ENCODE assay signal across 18 cellular contexts in the genomic region with DNA sequence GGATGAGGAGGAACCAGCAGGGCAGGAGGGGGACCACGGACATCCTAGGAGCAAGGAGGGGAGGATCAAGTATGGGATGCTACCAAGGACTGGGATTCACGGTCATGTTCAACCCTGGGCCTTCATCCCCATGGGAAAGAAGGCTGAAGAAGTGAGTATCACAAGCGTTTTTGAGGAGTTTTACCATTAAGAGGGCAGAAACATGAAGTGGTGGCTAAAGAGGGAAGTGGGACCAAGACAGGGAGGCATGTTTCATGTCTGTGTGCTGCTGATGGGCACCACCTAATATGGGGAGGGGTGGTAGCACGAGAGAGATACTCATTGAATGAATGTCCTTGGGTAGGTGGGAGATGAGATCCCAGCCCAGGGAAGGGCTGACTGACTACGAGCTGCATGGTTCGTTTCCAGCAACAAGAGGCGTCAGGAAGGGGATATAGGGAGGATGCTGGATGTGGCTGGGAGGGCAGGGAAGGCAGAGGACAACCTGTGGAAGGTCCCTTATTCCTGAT.
"Had no signal": no experiment of that assay in that cellular context is flagged by ENCODE, and none has a peak within 500 bp of the region (broad histone marks: within the 10 kb centered on the region; RNA-seq: fewer than 3 reads in every experiment).

No MANE protein-coding gene starts in this region.

- H3K9me3 Mint-ChIP-seq: activated T-helper 17 cell treated with anti-CD3 and anti-CD28 coated beads, Interleukin-2, amount 50 U/mL, for 72 hours; natural killer cell treated with Interleukin-12 subunit alpha and Interleukin-12 subunit beta and Interleukin-15 and Interleukin-18, amount 100 ng/mL, for 72 hours had no signal

- H3K27me3 ChIP-seq: tibial artery had no signal

- FAIRE-seq: astrocyte had no signal

- DNase-seq: activated CD4-positive, alpha-beta T cell treated with anti-CD3 and anti-CD28 coated beads, Interleukin-2, amount 50 U/mL, for 1 hour; activated CD4-positive, CD25-positive, alpha-beta regulatory T cell treated with anti-CD3 and anti-CD28 coated beads, Interleukin-2, amount 50 U/mL, for 72 hours; activated naive CD4-positive, alpha-beta T cell treated with Interleukin-2 at 50 U/mL for 16 hours; dermis blood vessel endothelial cell; effector memory CD4-positive, alpha-beta T cell; foreskin fibroblast; mesenchymal stem cell; nucleus accumbens; stimulated activated CD4-positive, alpha-beta T cell treated with anti-CD3 and anti-CD28 coated beads, Interleukin-12 subunit alpha, Interleukin-12 subunit beta, amount 100 ng/mL, for 4 hours; stimulated activated CD4-positive, alpha-beta T cell treated with anti-CD3 and anti-CD28 coated beads, Interleukin-1b, Interleukin-23, amount 100 ng/mL, for 48 hours; stimulated activated CD8-positive, alpha-beta memory T cell treated with anti-CD3 and anti-CD28 coated beads, Interleukin-4, amount 100 ng/mL, for 48 hours; stimulated activated naive CD8-positive, alpha-beta T cell treated with anti-CD3 and anti-CD28 coated beads, Interleukin-15, Interleukin-2, amounts not matched to agents 100 U/mL and 50 U/mL, for 24 hours; substantia nigra; tibial artery had no signal

- H3K4me1 Mint-ChIP-seq: activated T-helper 17 cell treated with anti-CD3 and anti-CD28 coated beads, Interleukin-2, amount 50 U/mL, for 72 hours had no signal

- H3K4me3 Mint-ChIP-seq: activated T-helper 17 cell treated with anti-CD3 and anti-CD28 coated beads, Interleukin-2, amount 50 U/mL, for 72 hours; natural killer cell treated with Interleukin-12 subunit alpha and Interleukin-12 subunit beta and Interleukin-15 and Interleukin-18, amount 100 ng/mL, for 72 hours had no signal

- H3K9me3 ChIP-seq: tibial artery had no signal

- H3K4me1 ChIP-seq: tibial artery had no signal

- ATAC-seq: activated T-helper 17 cell treated with anti-CD3 and anti-CD28 coated beads, Interleukin-2, amount 50 U/mL, for 72 hours; natural killer cell treated with Interleukin-12 subunit alpha and Interleukin-12 subunit beta and Interleukin-15 and Interleukin-18, amount 100 ng/mL, for 72 hours; stimulated activated naive CD8-positive, alpha-beta T cell treated with anti-CD3 and anti-CD28 coated beads, Interleukin-15, Interleukin-2, amounts not matched to agents 100 U/mL and 50 U/mL, for 24 hours had no signal

- H3K27ac ChIP-seq: epithelial cell of prostate, tibial artery had no signal

- H3K27me3 Mint-ChIP-seq: activated T-helper 17 cell treated with anti-CD3 and anti-CD28 coated beads, Interleukin-2, amount 50 U/mL, for 72 hours; natural killer cell treated with Interleukin-12 subunit alpha and Interleukin-12 subunit beta and Interleukin-15 and Interleukin-18, amount 100 ng/mL, for 72 hours had no signal

- H3K4me3 ChIP-seq: tibial artery had no signal
